Comparison of ENCODE assay signal across 1 cellular context in genomic region chr1:12161662-12162458, GRCh38.
TF ChIP-seq lines count a peak whose summit lies in the region.

No MANE protein-coding gene starts in this region.

TF ChIP-seq in GM12878, 131 proteins besides CTCF, POLR2A, EP300 and RAD21 (continued from another document and continues in another):
- TF ChIP-seq, protein P1, sequence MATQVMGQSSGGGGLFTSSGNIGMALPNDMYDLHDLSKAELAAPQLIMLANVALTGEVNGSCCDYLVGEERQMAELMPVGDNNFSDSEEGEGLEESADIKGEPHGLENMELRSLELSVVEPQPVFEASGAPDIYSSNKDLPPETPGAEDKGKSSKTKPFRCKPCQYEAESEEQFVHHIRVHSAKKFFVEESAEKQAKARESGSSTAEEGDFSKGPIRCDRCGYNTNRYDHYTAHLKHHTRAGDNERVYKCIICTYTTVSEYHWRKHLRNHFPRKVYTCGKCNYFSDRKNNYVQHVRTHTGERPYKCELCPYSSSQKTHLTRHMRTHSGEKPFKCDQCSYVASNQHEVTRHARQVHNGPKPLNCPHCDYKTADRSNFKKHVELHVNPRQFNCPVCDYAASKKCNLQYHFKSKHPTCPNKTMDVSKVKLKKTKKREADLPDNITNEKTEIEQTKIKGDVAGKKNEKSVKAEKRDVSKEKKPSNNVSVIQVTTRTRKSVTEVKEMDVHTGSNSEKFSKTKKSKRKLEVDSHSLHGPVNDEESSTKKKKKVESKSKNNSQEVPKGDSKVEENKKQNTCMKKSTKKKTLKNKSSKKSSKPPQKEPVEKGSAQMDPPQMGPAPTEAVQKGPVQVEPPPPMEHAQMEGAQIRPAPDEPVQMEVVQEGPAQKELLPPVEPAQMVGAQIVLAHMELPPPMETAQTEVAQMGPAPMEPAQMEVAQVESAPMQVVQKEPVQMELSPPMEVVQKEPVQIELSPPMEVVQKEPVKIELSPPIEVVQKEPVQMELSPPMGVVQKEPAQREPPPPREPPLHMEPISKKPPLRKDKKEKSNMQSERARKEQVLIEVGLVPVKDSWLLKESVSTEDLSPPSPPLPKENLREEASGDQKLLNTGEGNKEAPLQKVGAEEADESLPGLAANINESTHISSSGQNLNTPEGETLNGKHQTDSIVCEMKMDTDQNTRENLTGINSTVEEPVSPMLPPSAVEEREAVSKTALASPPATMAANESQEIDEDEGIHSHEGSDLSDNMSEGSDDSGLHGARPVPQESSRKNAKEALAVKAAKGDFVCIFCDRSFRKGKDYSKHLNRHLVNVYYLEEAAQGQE (IDR thresholded peaks at IDR 0.05; ENCODE audit: low read depth, low read length): no peak
- TF ChIP-seq SMARCA5 (IDR thresholded peaks at IDR 0.05): peak; percentile 29; the same call in 1 of the 2 replicates
- no peak for TF ChIP-seq HCFC1 (IDR thresholded peaks at IDR 0.05; ENCODE audit: low read length)
- TF ChIP-seq, protein P2, sequence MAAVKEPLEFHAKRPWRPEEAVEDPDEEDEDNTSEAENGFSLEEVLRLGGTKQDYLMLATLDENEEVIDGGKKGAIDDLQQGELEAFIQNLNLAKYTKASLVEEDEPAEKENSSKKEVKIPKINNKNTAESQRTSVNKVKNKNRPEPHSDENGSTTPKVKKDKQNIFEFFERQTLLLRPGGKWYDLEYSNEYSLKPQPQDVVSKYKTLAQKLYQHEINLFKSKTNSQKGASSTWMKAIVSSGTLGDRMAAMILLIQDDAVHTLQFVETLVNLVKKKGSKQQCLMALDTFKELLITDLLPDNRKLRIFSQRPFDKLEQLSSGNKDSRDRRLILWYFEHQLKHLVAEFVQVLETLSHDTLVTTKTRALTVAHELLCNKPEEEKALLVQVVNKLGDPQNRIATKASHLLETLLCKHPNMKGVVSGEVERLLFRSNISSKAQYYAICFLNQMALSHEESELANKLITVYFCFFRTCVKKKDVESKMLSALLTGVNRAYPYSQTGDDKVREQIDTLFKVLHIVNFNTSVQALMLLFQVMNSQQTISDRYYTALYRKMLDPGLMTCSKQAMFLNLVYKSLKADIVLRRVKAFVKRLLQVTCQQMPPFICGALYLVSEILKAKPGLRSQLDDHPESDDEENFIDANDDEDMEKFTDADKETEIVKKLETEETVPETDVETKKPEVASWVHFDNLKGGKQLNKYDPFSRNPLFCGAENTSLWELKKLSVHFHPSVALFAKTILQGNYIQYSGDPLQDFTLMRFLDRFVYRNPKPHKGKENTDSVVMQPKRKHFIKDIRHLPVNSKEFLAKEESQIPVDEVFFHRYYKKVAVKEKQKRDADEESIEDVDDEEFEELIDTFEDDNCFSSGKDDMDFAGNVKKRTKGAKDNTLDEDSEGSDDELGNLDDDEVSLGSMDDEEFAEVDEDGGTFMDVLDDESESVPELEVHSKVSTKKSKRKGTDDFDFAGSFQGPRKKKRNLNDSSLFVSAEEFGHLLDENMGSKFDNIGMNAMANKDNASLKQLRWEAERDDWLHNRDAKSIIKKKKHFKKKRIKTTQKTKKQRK (IDR thresholded peaks at IDR 0.05; ENCODE audit: low read depth, low read length): no peak
- peak in 1 of 2 experiments; percentile 82; a peak in 2 of 4 replicates for TF ChIP-seq ETV6 (conservative IDR thresholded peaks at IDR 0.05 in 1 of 2, IDR thresholded peaks at IDR 0.05 in 1 of 2; ENCODE audit: borderline replicate concordance in 1 of 2, low read depth in 1 of 2)
- no peak for TF ChIP-seq HDAC2 (IDR thresholded peaks at IDR 0.05)
- TF ChIP-seq, protein P3, sequence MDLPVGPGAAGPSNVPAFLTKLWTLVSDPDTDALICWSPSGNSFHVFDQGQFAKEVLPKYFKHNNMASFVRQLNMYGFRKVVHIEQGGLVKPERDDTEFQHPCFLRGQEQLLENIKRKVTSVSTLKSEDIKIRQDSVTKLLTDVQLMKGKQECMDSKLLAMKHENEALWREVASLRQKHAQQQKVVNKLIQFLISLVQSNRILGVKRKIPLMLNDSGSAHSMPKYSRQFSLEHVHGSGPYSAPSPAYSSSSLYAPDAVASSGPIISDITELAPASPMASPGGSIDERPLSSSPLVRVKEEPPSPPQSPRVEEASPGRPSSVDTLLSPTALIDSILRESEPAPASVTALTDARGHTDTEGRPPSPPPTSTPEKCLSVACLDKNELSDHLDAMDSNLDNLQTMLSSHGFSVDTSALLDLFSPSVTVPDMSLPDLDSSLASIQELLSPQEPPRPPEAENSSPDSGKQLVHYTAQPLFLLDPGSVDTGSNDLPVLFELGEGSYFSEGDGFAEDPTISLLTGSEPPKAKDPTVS (IDR thresholded peaks at IDR 0.05; ENCODE audit: low read depth, low read length): no peak
- no peak for TF ChIP-seq RBBP5 (conservative IDR thresholded peaks at IDR 0.05)
- TF ChIP-seq IKZF1 (conservative IDR thresholded peaks at IDR 0.05): peak; percentile 94
- no peak for TF ChIP-seq EZH2 (IDR thresholded peaks at IDR 0.05; ENCODE audit: borderline replicate concordance, control insufficient read depth, low read depth, low read length)
- TF ChIP-seq ATF2 (IDR thresholded peaks at IDR 0.05; ENCODE audit: low read length): no peak
- TF ChIP-seq MEF2B (IDR thresholded peaks at IDR 0.05; ENCODE audit: partially characterized antibody, poor library complexity, severe bottlenecking): peak; percentile 49
- no peak; the same call in 1 of the 2 replicates for TF ChIP-seq FOXK2 (IDR thresholded peaks at IDR 0.05)
- no peak; the same call in 1 of the 2 replicates for TF ChIP-seq ZNF207 (IDR thresholded peaks at IDR 0.05; ENCODE audit: borderline replicate concordance)
- TF ChIP-seq SUPT20H (IDR thresholded peaks at IDR 0.05; ENCODE audit: borderline replicate concordance, control insufficient read depth, low read depth, low read length): no peak
- TF ChIP-seq, protein P4, sequence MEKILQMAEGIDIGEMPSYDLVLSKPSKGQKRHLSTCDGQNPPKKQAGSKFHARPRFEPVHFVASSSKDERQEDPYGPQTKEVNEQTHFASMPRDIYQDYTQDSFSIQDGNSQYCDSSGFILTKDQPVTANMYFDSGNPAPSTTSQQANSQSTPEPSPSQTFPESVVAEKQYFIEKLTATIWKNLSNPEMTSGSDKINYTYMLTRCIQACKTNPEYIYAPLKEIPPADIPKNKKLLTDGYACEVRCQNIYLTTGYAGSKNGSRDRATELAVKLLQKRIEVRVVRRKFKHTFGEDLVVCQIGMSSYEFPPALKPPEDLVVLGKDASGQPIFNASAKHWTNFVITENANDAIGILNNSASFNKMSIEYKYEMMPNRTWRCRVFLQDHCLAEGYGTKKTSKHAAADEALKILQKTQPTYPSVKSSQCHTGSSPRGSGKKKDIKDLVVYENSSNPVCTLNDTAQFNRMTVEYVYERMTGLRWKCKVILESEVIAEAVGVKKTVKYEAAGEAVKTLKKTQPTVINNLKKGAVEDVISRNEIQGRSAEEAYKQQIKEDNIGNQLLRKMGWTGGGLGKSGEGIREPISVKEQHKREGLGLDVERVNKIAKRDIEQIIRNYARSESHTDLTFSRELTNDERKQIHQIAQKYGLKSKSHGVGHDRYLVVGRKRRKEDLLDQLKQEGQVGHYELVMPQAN (conservative IDR thresholded peaks at IDR 0.05): no peak
- TF ChIP-seq SMAD1 (IDR thresholded peaks at IDR 0.05; ENCODE audit: low read depth, partially characterized antibody): peak; percentile 75
- TF ChIP-seq NFIC (IDR thresholded peaks at IDR 0.05; ENCODE audit: low read depth, low read length): no peak
- no peak for TF ChIP-seq WRNIP1 (IDR thresholded peaks at IDR 0.05; ENCODE audit: borderline replicate concordance, low read depth, low read length)
- TF ChIP-seq ZBTB11 (CRISPR knock-in tag; IDR thresholded peaks at IDR 0.05): no peak
- TF ChIP-seq POU2F2 (IDR thresholded peaks at IDR 0.05; ENCODE audit: borderline replicate concordance, low read depth, low read length): peak; percentile 55; the same call in 1 of the 3 replicates
- 0 out of 2 replicates have a peak, but pooled peaks have one; percentile 37 for TF ChIP-seq LARP7 (IDR thresholded peaks at IDR 0.05)
- TF ChIP-seq RB1 (IDR thresholded peaks at IDR 0.05; ENCODE audit: borderline replicate concordance): no peak; the same call in 1 of the 2 replicates
- peak; percentile 79; the same call in 1 of the 2 replicates for TF ChIP-seq TCF12 (IDR thresholded peaks at IDR 0.05; ENCODE audit: low read depth, low read length)
- TF ChIP-seq NFYA (IDR thresholded peaks at IDR 0.05; ENCODE audit: borderline replicate concordance, low read depth, low read length): no peak
- no peak for TF ChIP-seq FOXM1 (IDR thresholded peaks at IDR 0.05; ENCODE audit: low read depth, low read length)
- TF ChIP-seq TCF3 (IDR thresholded peaks at IDR 0.05; ENCODE audit: borderline replicate concordance, insufficient read depth, low read depth, low read length): peak; percentile 31; the same call in 1 of the 2 replicates
- TF ChIP-seq MEF2A (IDR thresholded peaks at IDR 0.05; ENCODE audit: insufficient read depth, low read depth, low read length): peak; percentile 57; the same call in 1 of the 2 replicates
- peak; percentile 76; the same call in 1 of the 2 replicates for TF ChIP-seq BACH1 (IDR thresholded peaks at IDR 0.05; ENCODE audit: borderline replicate concordance)
- TF ChIP-seq SMAD5 (IDR thresholded peaks at IDR 0.05; ENCODE audit: low read depth): no peak
- peak; percentile 37; the same call in 1 of the 2 replicates for TF ChIP-seq CHD2 (IDR thresholded peaks at IDR 0.05; ENCODE audit: borderline replicate concordance, low read depth, low read length)
- no peak for TF ChIP-seq FOS (IDR thresholded peaks at IDR 0.05; ENCODE audit: borderline replicate concordance, extremely low read depth, insufficient read length)
- TF ChIP-seq HDAC6 (IDR thresholded peaks at IDR 0.05; ENCODE audit: unreplicated experiment): no peak
- no peak for TF ChIP-seq RAD51 (IDR thresholded peaks at IDR 0.05)
- TF ChIP-seq, protein P5, sequence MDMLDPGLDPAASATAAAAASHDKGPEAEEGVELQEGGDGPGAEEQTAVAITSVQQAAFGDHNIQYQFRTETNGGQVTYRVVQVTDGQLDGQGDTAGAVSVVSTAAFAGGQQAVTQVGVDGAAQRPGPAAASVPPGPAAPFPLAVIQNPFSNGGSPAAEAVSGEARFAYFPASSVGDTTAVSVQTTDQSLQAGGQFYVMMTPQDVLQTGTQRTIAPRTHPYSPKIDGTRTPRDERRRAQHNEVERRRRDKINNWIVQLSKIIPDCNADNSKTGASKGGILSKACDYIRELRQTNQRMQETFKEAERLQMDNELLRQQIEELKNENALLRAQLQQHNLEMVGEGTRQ (IDR thresholded peaks at IDR 0.05; ENCODE audit: borderline replicate concordance, low read depth, low read length): no peak
- no peak for TF ChIP-seq BMI1 (IDR thresholded peaks at IDR 0.05; ENCODE audit: borderline replicate concordance)
- no peak for TF ChIP-seq RCOR1 (conservative IDR thresholded peaks at IDR 0.05; ENCODE audit: low read depth, low read length)
- TF ChIP-seq, protein P6, sequence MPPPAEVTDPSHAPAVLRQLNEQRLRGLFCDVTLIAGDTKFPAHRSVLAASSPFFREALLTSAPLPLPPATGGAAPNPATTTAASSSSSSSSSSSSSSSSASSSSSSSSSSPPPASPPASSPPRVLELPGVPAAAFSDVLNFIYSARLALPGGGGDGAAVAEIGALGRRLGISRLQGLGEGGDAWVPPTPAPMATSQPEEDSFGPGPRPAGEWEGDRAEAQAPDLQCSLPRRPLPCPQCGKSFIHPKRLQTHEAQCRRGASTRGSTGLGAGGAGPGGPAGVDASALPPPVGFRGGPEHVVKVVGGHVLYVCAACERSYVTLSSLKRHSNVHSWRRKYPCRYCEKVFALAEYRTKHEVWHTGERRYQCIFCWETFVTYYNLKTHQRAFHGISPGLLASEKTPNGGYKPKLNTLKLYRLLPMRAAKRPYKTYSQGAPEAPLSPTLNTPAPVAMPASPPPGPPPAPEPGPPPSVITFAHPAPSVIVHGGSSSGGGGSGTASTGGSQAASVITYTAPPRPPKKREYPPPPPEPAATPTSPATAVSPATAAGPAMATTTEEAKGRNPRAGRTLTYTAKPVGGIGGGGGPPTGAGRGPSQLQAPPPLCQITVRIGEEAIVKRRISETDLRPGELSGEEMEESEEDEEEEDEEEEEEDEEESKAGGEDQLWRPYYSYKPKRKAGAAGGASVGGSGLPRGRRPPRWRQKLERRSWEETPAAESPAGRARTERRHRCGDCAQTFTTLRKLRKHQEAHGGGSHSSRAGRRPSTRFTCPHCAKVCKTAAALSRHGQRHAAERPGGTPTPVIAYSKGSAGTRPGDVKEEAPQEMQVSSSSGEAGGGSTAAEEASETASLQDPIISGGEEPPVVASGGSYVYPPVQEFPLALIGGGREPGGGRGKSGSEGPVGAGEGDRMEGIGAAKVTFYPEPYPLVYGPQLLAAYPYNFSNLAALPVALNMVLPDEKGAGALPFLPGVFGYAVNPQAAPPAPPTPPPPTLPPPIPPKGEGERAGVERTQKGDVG (CRISPR knock-in tag; IDR thresholded peaks at IDR 0.05): no peak
